ENCODE assay signal across 1 cellular context in the genomic region with DNA sequence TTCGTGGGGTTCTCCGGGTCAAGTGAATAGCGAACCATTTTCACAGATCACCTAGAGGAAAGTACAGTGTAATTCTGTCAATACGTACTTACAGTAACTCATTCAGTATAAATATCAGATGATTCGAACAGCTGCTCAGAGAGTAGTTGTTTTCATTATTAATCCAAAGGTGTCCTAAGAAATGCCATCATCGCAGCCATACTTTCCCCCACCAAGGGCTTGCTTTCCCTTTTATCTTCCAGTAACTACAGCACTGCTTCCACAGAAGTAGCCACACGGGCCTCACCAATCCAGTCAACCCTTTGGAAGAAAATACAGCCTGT.
TF ChIP-seq lines count a peak whose summit lies in the region.

No MANE protein-coding gene starts in this region.

TF ChIP-seq in IMR-90, 13 proteins besides CTCF, POLR2A, EP300 and RAD21 (continued from another document):
- TF ChIP-seq, protein P1, sequence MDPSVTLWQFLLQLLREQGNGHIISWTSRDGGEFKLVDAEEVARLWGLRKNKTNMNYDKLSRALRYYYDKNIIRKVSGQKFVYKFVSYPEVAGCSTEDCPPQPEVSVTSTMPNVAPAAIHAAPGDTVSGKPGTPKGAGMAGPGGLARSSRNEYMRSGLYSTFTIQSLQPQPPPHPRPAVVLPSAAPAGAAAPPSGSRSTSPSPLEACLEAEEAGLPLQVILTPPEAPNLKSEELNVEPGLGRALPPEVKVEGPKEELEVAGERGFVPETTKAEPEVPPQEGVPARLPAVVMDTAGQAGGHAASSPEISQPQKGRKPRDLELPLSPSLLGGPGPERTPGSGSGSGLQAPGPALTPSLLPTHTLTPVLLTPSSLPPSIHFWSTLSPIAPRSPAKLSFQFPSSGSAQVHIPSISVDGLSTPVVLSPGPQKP (IDR thresholded peaks at IDR 0.05; ENCODE audit: borderline replicate concordance, low read depth, low read length) = no peak
- no peak for TF ChIP-seq MAFK (IDR thresholded peaks at IDR 0.05; ENCODE audit: low read depth, low read length)
- TF ChIP-seq RFX5 (IDR thresholded peaks at IDR 0.05; ENCODE audit: low read depth, low read length) = no peak
- no peak for TF ChIP-seq MAZ (IDR thresholded peaks at IDR 0.05; ENCODE audit: borderline replicate concordance, low read depth, low read length)
- no peak for TF ChIP-seq FOS (IDR thresholded peaks at IDR 0.05; ENCODE audit: low read depth, low read length)
- TF ChIP-seq NFE2L2 (IDR thresholded peaks at IDR 0.05; ENCODE audit: low read depth, low read length) = no peak
- TF ChIP-seq CEBPB (IDR thresholded peaks at IDR 0.05; ENCODE audit: low read depth, low read length) = no peak
- TF ChIP-seq BHLHE40 (IDR thresholded peaks at IDR 0.05; ENCODE audit: low read depth, low read length) = no peak
- TF ChIP-seq SMC3 (IDR thresholded peaks at IDR 0.05; ENCODE audit: low read depth, low read length) = no peak
- TF ChIP-seq CHD1 (IDR thresholded peaks at IDR 0.05; ENCODE audit: low read depth, low read length) = no peak
